In the genomic region with DNA sequence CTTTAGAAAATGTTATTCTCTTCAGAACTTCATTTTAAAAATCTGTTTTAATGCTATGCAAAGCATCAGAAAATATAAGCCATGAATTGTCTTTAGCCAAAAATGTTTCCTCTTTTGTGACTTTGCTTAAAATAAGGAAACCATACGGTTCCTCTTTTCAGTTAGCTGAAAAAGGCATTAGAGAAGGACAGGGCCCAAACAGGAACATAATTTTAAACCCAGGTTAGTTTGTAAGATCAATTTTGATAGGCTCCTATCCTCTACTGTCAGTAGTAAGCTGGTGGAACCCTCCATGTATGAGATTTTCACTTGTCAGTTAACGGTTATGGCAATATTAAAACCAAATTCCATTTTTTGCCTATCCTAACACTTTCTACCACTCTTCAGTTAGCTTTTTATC, we compare ENCODE assay signal across 10 cellular contexts. TPM values are rescaled to one million over a fixed set of nuclear protein-coding genes. Genes with fewer than 3 reads are reported as not detected.
DNase-seq lines count a peak whose midpoint lies in the region; ATAC-seq and TF ChIP-seq lines count a peak whose summit lies in the region.
"Had no signal": no experiment of that assay in that cellular context is flagged by ENCODE, and none has a peak within 500 bp of the region (broad histone marks: within the 10 kb centered on the region; RNA-seq: fewer than 3 reads in every experiment).

No MANE protein-coding gene starts in this region.

- intact Hi-C loops in natural killer cell (cut with micrococcal nuclease): no loop called here

- no peaks in the 10 kb centered on the region for H3K9me3 Mint-ChIP-seq in activated T-helper 17 cell treated with anti-CD3 and anti-CD28 coated beads, Interleukin-2, amount 50 U/mL, for 72 hours
- no peaks in the 10 kb centered on the region for H3K9me3 Mint-ChIP-seq in natural killer cell

- no peak for ATAC-seq in activated T-helper 17 cell treated with anti-CD3 and anti-CD28 coated beads, Interleukin-2, amount 50 U/mL, for 72 hours (replicated peaks)
- peak; percentile 28 to 66 (median 53) for ATAC-seq in natural killer cell
- no peak for ATAC-seq in HG03097 (IDR thresholded peaks at IDR 0.05; ENCODE audit: low FRiP score, unreplicated experiment)
- ATAC-seq: HCT116 had no signal

- no peaks in the 10 kb centered on the region for H3K27me3 Mint-ChIP-seq in activated T-helper 17 cell treated with anti-CD3 and anti-CD28 coated beads, Interleukin-2, amount 50 U/mL, for 72 hours
- H3K27me3 Mint-ChIP-seq in natural killer cell (ENCODE audit: low read depth in 2 of 2): no peaks in the 10 kb centered on the region

- H3K36me3 Mint-ChIP-seq in activated T-helper 17 cell treated with anti-CD3 and anti-CD28 coated beads, Interleukin-2, amount 50 U/mL, for 72 hours (ENCODE audit: low read depth): peaks cover 38% of the 10 kb centered on the region
- H3K36me3 Mint-ChIP-seq in natural killer cell: peaks cover 10% of the 10 kb centered on the region

- H3K4me3 Mint-ChIP-seq in activated T-helper 17 cell treated with anti-CD3 and anti-CD28 coated beads, Interleukin-2, amount 50 U/mL, for 72 hours: peak overlapping the region; percentile 75
- peak overlapping the region; percentile 95 for H3K4me3 Mint-ChIP-seq in natural killer cell

- H3K27ac Mint-ChIP-seq in activated T-helper 17 cell treated with anti-CD3 and anti-CD28 coated beads, Interleukin-2, amount 50 U/mL, for 72 hours: peak overlapping the region; percentile 85
- peak overlapping the region; percentile 88 to 89 for H3K27ac Mint-ChIP-seq in natural killer cell

- DNase-seq in GM12864 (ENCODE audit: low read depth) (peak; percentile 67), KBM-7 (peak; percentile 92), natural killer cell (no peak), DMS79 treated with DMSO at 0.1 percent for 48 hours (lab: John Stamatoyannopoulos, UW) (no peak), HuH-7.5 (ENCODE audit: low spot score) (no peak)
- no peak for DNase-seq in stimulated activated CD4-positive, alpha-beta T cell treated with anti-CD3 and anti-CD28 coated beads, Interleukin-1b, Interleukin-23, amount 100 ng/mL, for 48 hours
- DNase-seq: SJCRH30 had no signal

- peak overlapping the region; percentile 51; the same call in 1 of the 2 replicates for H3K4me3 ChIP-seq in GM12864 (ENCODE audit: low read depth, low read length)
- H3K4me3 ChIP-seq: SJCRH30 had no signal

- in situ Hi-C loops in KBM-7 (cut with MboI; ENCODE audit: low pct_unique_long_range_greater_than_20kb, low sequenced_read_pairs): loop anchor here (25.0 kb wide), 1 partner anchor 97 kb away; no protein-coding TSS in a partner anchor

- TF ChIP-seq CTCF in GM12864 (IDR thresholded peaks at IDR 0.05; ENCODE audit: low read depth, low read length, missing control alignments) (no peak), natural killer cell (IDR thresholded peaks at IDR 0.05) (no peak)

- H3K4me1 Mint-ChIP-seq in activated T-helper 17 cell treated with anti-CD3 and anti-CD28 coated beads, Interleukin-2, amount 50 U/mL, for 72 hours: peaks cover 32% of the 10 kb centered on the region
- peaks cover 74 to 75% of the 10 kb centered on the region in 2 donors for H3K4me1 Mint-ChIP-seq in natural killer cell

RNA-seq across cellular contexts. Expression of gene EVI2B, which starts 4.3 kb away (rescaled TPM):
- 10 to 100 TPM; 18.5 to 20.7 TPM for total RNA-seq in activated T-helper 17 cell treated with anti-CD3 and anti-CD28 coated beads, Interleukin-2, amount 50 U/mL, for 72 hours
- total RNA-seq in natural killer cell: 100 to 1,000 TPM in 1 of 3 donors, 10 to 100 TPM in 2; 89.6 to 103 (median 98.9) TPM
- total RNA-seq: SJCRH30 had no signal

RNA-seq across cellular contexts. Expression of gene EVI2A, which starts 11.9 kb away (rescaled TPM):
- total RNA-seq in activated T-helper 17 cell treated with anti-CD3 and anti-CD28 coated beads, Interleukin-2, amount 50 U/mL, for 72 hours: 10 to 100 TPM; 11.7 to 21.8 TPM
- total RNA-seq in natural killer cell: 10 to 100 TPM; 20.9 to 33.0 (median 32.4) TPM

RNA-seq across cellular contexts. Expression of gene OMG, which starts 12.5 kb away (rescaled TPM):
- total RNA-seq in activated T-helper 17 cell treated with anti-CD3 and anti-CD28 coated beads, Interleukin-2, amount 50 U/mL, for 72 hours: under 1 TPM; 0.26 to 0.42 TPM
- total RNA-seq in natural killer cell: 1 to 10 TPM in 2 of 3 donors, under 1 TPM in 1; 0.96 to 2.8 (median 1.3) TPM
- total RNA-seq: SJCRH30 had no signal

Comparison
In these comparisons a context has a peak if more than half of its experiments do, and no peak if none do; other contexts are left out.
1. DNase-seq: peak in GM12864 (single experiment) and KBM-7 (single experiment); none in natural killer cell (single experiment), DMS79 treated with DMSO at 0.1 percent for 48 hours (single experiment), HuH-7.5 (single experiment) and stimulated activated CD4-positive, alpha-beta T cell treated with anti-CD3 and anti-CD28 coated beads, Interleukin-1b, Interleukin-23, amount 100 ng/mL, for 48 hours (single experiment).
2. ATAC-seq: peak in natural killer cell (3 of 3); none in activated T-helper 17 cell treated with anti-CD3 and anti-CD28 coated beads, Interleukin-2, amount 50 U/mL, for 72 hours (single experiment) and HG03097 (single experiment).
3. RNA of gene EVI2B, which starts 4.3 kb away (total RNA-seq): 89.6 to 103 TPM in natural killer cell; 18.5 to 20.7 TPM in activated T-helper 17 cell treated with anti-CD3 and anti-CD28 coated beads, Interleukin-2, amount 50 U/mL, for 72 hours; every median in the first group is over 4 times any median in the second.